Comparison of ENCODE assay signal across 17 cellular contexts in genomic region chr4:170145120-170145519, GRCh38. TPM values are rescaled to one million over a fixed set of nuclear protein-coding genes. Genes with fewer than 3 reads are reported as not detected.
DNase-seq lines count a peak whose midpoint lies in the region; ATAC-seq and TF ChIP-seq lines count a peak whose summit lies in the region.
"Had no signal": no experiment of that assay in that cellular context is flagged by ENCODE, and none has a peak within 500 bp of the region (broad histone marks: within the 10 kb centered on the region; RNA-seq: fewer than 3 reads in every experiment).

No MANE protein-coding gene starts in this region.

- H3K4me2 ChIP-seq in mesendoderm (ENCODE audit: low read length), result no peak overlapping the region
- H3K4me2 ChIP-seq: BLaER1 had no signal

- H3K4me3 ChIP-seq in mesendoderm (ENCODE audit: low read length), result no peak overlapping the region
- H3K4me3 ChIP-seq: BLaER1, GM23248 had no signal

- WGBS in mesendoderm (ENCODE audit: extremely low coverage, insufficient coverage, low lambda C conversion rate), result no CpG with 5 or more reads among the region's 1 CpG

- no peaks in the 10 kb centered on the region for H3K27me3 ChIP-seq in mesendoderm (ENCODE audit: insufficient read depth, low read length, poor library complexity)
- H3K27me3 ChIP-seq: BLaER1 had no signal

- H3K18ac ChIP-seq in mesendoderm (ENCODE audit: low read length), result no peak overlapping the region

- H4K5ac ChIP-seq in mesendoderm (ENCODE audit: low read length), result no peak overlapping the region

- no peak overlapping the region for H2AK5ac ChIP-seq in mesendoderm (ENCODE audit: low read length)

- no peak overlapping the region for H3K23ac ChIP-seq in mesendoderm (ENCODE audit: low read length)

- H3K56ac ChIP-seq in mesendoderm (ENCODE audit: low read length), result no peak overlapping the region

- H3K27ac ChIP-seq in mesendoderm (ENCODE audit: low read depth, low read length), result no peak overlapping the region
- H3K27ac ChIP-seq: BLaER1, GM23248 had no signal

- no peaks in the 10 kb centered on the region for H3K36me3 ChIP-seq in mesendoderm (ENCODE audit: control insufficient read depth, insufficient read depth, low read length)
- H3K36me3 ChIP-seq: BLaER1 had no signal

- H3K4me1 Mint-ChIP-seq in stimulated activated naive CD8-positive, alpha-beta T cell treated with anti-CD3 and anti-CD28 coated beads, Interleukin-15, amount 100 ng/mL, for 72 hours, result no peaks in the 10 kb centered on the region
- no peaks in the 10 kb centered on the region for H3K4me1 Mint-ChIP-seq in WTC11
- H3K4me1 Mint-ChIP-seq: CD14-positive monocyte; CD4-positive, alpha-beta memory T cell; IgD-negative memory B cell had no signal

- no peak overlapping the region for H2BK5ac ChIP-seq in mesendoderm (ENCODE audit: low read length)

- H3K4me1 ChIP-seq in mesendoderm (ENCODE audit: control insufficient read depth, low read depth, low read length), result no peaks in the 10 kb centered on the region
- H3K4me1 ChIP-seq: BLaER1 had no signal

- H3K4me3 Mint-ChIP-seq in stimulated activated naive CD8-positive, alpha-beta T cell treated with anti-CD3 and anti-CD28 coated beads, Interleukin-15, amount 100 ng/mL, for 72 hours, result no peak overlapping the region
- no peak overlapping the region for H3K4me3 Mint-ChIP-seq in WTC11
- H3K4me3 Mint-ChIP-seq: CD14-positive monocyte; CD4-positive, alpha-beta memory T cell; IgD-negative memory B cell had no signal

- CTCF ChIA-PET in WTC11 (lab: Charles Lee), result no interaction called here

- no peaks in the 10 kb centered on the region for H3K79me1 ChIP-seq in mesendoderm (ENCODE audit: low read length)

- no peak for TF ChIP-seq CTCF in WTC11 (IDR thresholded peaks at IDR 0.05)

- H3K9me3 Mint-ChIP-seq in stimulated activated naive CD8-positive, alpha-beta T cell treated with anti-CD3 and anti-CD28 coated beads, Interleukin-15, amount 100 ng/mL, for 72 hours, result no peaks in the 10 kb centered on the region
- H3K9me3 Mint-ChIP-seq in WTC11, result no peaks in the 10 kb centered on the region; the same call in 1 of the 2 replicates
- H3K9me3 Mint-ChIP-seq: CD4-positive, alpha-beta memory T cell had no signal

- H2BK15ac ChIP-seq in mesendoderm (replicated peaks; ENCODE audit: low read depth), result no peak overlapping the region

- H3K79me2 ChIP-seq in mesendoderm (ENCODE audit: control insufficient read depth, insufficient read depth, low read length), result no peaks in the 10 kb centered on the region

- no peak overlapping the region for H2BK120ac ChIP-seq in mesendoderm (ENCODE audit: low read depth, low read length)

- H3K9ac ChIP-seq in mesendoderm (ENCODE audit: low read length), result no peak overlapping the region
- H3K9ac ChIP-seq: BLaER1, GM23248 had no signal

- peak; percentile 20 for ATAC-seq in stimulated activated naive CD8-positive, alpha-beta T cell treated with anti-CD3 and anti-CD28 coated beads, Interleukin-15, amount 100 ng/mL, for 72 hours
- no peak for ATAC-seq in stimulated activated naive CD8-positive, alpha-beta T cell treated with anti-CD3 and anti-CD28 coated beads, Interleukin-15, Interleukin-2, amounts not matched to agents 100 U/mL and 50 U/mL, for 24 hours
- ATAC-seq in WTC11 (peak; percentile 64), GM18873 (IDR thresholded peaks at IDR 0.05; ENCODE audit: low FRiP score, unreplicated experiment) (no peak)
- ATAC-seq: HepG2 had no signal

- H3K27ac Mint-ChIP-seq in stimulated activated naive CD8-positive, alpha-beta T cell treated with anti-CD3 and anti-CD28 coated beads, Interleukin-15, amount 100 ng/mL, for 72 hours, result no peak overlapping the region
- H3K27ac Mint-ChIP-seq in WTC11, result no peak overlapping the region
- H3K27ac Mint-ChIP-seq: CD14-positive monocyte; CD4-positive, alpha-beta memory T cell; IgD-negative memory B cell had no signal

- POLR2A ChIA-PET in WTC11 (lab: Charles Lee), result no interaction called here

- no peak for DNase-seq in stimulated activated naive CD8-positive, alpha-beta T cell treated with anti-CD3 and anti-CD28 coated beads, Interleukin-15, amount 100 ng/mL, for 72 hours
- no peak for DNase-seq in stimulated activated naive CD8-positive, alpha-beta T cell treated with anti-CD3 and anti-CD28 coated beads, Interleukin-15, Interleukin-2, amounts not matched to agents 100 U/mL and 50 U/mL, for 24 hours
- DNase-seq in WTC11 (ENCODE audit: low spot score), result no peak
- peak; percentile 19 for DNase-seq in mesendoderm
- DNase-seq in DMS 273 (lab: John Stamatoyannopoulos, UW; ENCODE audit: unreplicated experiment), result no peak
- no peak for DNase-seq in NCI-H2029 (lab: John Stamatoyannopoulos, UW)
- DNase-seq: 8988T; CD4-positive, alpha-beta memory T cell; DMS79 treated with DMSO at 0.1 percent for 48 hours; GF-D8; GM23248; H7 had no signal

- H4K8ac ChIP-seq in mesendoderm (ENCODE audit: low read depth, low read length), result no peak overlapping the region

- H3K36me3 Mint-ChIP-seq in WTC11, result no peaks in the 10 kb centered on the region
- H3K36me3 Mint-ChIP-seq: CD14-positive monocyte; CD4-positive, alpha-beta memory T cell; IgD-negative memory B cell had no signal

- no peak overlapping the region for H3K4ac ChIP-seq in mesendoderm (ENCODE audit: low read depth, low read length)

- no peaks in the 10 kb centered on the region for H3K27me3 Mint-ChIP-seq in stimulated activated naive CD8-positive, alpha-beta T cell treated with anti-CD3 and anti-CD28 coated beads, Interleukin-15, amount 100 ng/mL, for 72 hours
- no peaks in the 10 kb centered on the region for H3K27me3 Mint-ChIP-seq in WTC11 (ENCODE audit: low read depth)
- H3K27me3 Mint-ChIP-seq: CD4-positive, alpha-beta memory T cell; IgD-negative memory B cell had no signal

TF ChIP-seq in WTC11, 78 proteins besides CTCF, POLR2A, EP300 and RAD21:
- TF ChIP-seq CREB1 (CRISPR knock-in tag; IDR thresholded peaks at IDR 0.05), result no peak
- TF ChIP-seq ATF1 (CRISPR knock-in tag; IDR thresholded peaks at IDR 0.05), result no peak
- TF ChIP-seq ATF3 (CRISPR knock-in tag; conservative IDR thresholded peaks at IDR 0.05), result no peak
- no peak for TF ChIP-seq NR3C1 (CRISPR knock-in tag; conservative IDR thresholded peaks at IDR 0.05; ENCODE audit: low read depth)
- no peak for TF ChIP-seq ZNF121 (CRISPR knock-in tag; IDR thresholded peaks at IDR 0.05)

RNA-seq across cellular contexts. Expression of gene AADAT, which starts 55.4 kb away (rescaled TPM):
- total RNA-seq in WTC11 (2021), result 9.1 to 12.3 TPM (median 10.0 TPM) in 3 replicates
- 14.2 TPM for polyA plus RNA-seq in mesendoderm (2013, experiment 1 of 2)
- 14.7 TPM for polyA plus RNA-seq in mesendoderm (2013, experiment 2 of 2)
- total RNA-seq: CD4-positive, alpha-beta memory T cell had no signal
- polyA plus RNA-seq: CD14-positive monocyte; CD4-positive, alpha-beta memory T cell; IgD-negative memory B cell had no signal

Comparison
In these comparisons a context has a peak if more than half of its experiments do, and no peak if none do; other contexts are left out.
1. ATAC-seq: peak in stimulated activated naive CD8-positive, alpha-beta T cell treated with anti-CD3 and anti-CD28 coated beads, Interleukin-15, amount 100 ng/mL, for 72 hours (single experiment) and WTC11 (single experiment); none in stimulated activated naive CD8-positive, alpha-beta T cell treated with anti-CD3 and anti-CD28 coated beads, Interleukin-15, Interleukin-2, amounts not matched to agents 100 U/mL and 50 U/mL, for 24 hours (single experiment) and GM18873 (single experiment).